ENCODE assay signal across 18 cellular contexts in the genomic region with DNA sequence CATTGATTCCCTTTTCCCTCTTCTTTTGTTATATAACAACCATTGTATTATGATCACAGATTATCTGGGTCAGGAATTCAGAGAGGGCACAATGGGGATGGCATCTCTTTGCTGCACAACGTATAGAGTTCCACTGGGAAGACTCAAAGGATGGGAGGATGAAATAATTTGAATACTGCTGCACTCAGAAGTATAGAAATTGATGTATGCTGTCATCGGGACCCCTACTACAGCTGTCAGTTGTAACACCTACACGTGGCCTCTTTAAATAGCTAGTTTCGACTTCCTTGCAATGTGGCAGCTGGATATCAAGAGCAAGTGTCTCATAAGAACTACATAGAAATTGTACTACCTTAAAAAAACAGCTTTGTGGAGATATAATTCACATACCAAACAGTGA.
"Had no signal": no experiment of that assay in that cellular context is flagged by ENCODE, and none has a peak within 500 bp of the region (broad histone marks: within the 10 kb centered on the region; RNA-seq: fewer than 3 reads in every experiment).

No MANE protein-coding gene starts in this region.

- H3K79me2 ChIP-seq: hepatocyte had no signal

- DNase-seq: dermis blood vessel endothelial cell; dorsolateral prefrontal cortex; effector CD4-positive, alpha-beta T cell; effector memory CD4-positive, alpha-beta T cell; foreskin keratinocyte; heart left ventricle; hypothalamus; immature natural killer cell; left cardiac atrium; left lung; left ventricle myocardium superior; lower lobe of right lung; mesenchymal stem cell; mucosa of descending colon had no signal

- H3K36me3 ChIP-seq: esophagus muscularis mucosa, gastroesophageal sphincter, heart left ventricle, left lung, lower lobe of right lung had no signal

- H3K4me3 ChIP-seq: coronary artery, dorsolateral prefrontal cortex, esophagus muscularis mucosa, gastroesophageal sphincter, heart left ventricle, hepatocyte, left lung, lower lobe of right lung, mucosa of descending colon had no signal

- H2AFZ ChIP-seq: hepatocyte had no signal

- H3K4me2 ChIP-seq: hepatocyte had no signal

- H3K27me3 ChIP-seq: dorsolateral prefrontal cortex, esophagus muscularis mucosa, foreskin keratinocyte, gastroesophageal sphincter, heart left ventricle, hepatocyte, left lung had no signal

- ATAC-seq: foreskin keratinocyte, gastroesophageal sphincter, heart left ventricle, left cardiac atrium, left lung, left ventricle myocardium superior, lower lobe of right lung, mucosa of descending colon had no signal

- H3K9me3 ChIP-seq: esophagus muscularis mucosa, gastroesophageal sphincter, heart left ventricle, left lung, lower lobe of right lung, mucosa of descending colon had no signal

- H3K4me1 ChIP-seq: esophagus muscularis mucosa, foreskin keratinocyte, gastroesophageal sphincter, heart left ventricle, left lung, lower lobe of right lung had no signal

- H3K27ac ChIP-seq: coronary artery, dorsolateral prefrontal cortex, esophagus muscularis mucosa, foreskin keratinocyte, gastroesophageal sphincter, heart left ventricle, hepatocyte, left lung, lower lobe of right lung had no signal
